In genomic region chrX:20320461-20321159, GRCh38 we compare ENCODE assay signal across 9 cellular contexts. TPM values are rescaled to one million over a fixed set of nuclear protein-coding genes. Genes with fewer than 3 reads are reported as not detected.
DNase-seq lines count a peak whose midpoint lies in the region; ATAC-seq, FAIRE-seq and TF ChIP-seq lines count a peak whose summit lies in the region.
"Had no signal": no experiment of that assay in that cellular context is flagged by ENCODE, and none has a peak within 500 bp of the region (broad histone marks: within the 10 kb centered on the region; RNA-seq: fewer than 3 reads in every experiment).

No MANE protein-coding gene starts in this region.

- WGBS in stomach, 5 donors = 11 to 43% (median 26%) methylated on average over 12 of the region's 12 CpGs

- peaks cover 64% of the 10 kb centered on the region for H3K9me3 Mint-ChIP-seq in nephron progenitor cell

- H3K4me3 ChIP-seq in brain microvascular endothelial cell (ENCODE audit: low read depth, low read length) (no peak overlapping the region), stomach (no peak overlapping the region)

- H3K36me3 ChIP-seq in brain microvascular endothelial cell (replicated peaks) = no peaks in the 10 kb centered on the region
- no peaks in the 10 kb centered on the region for H3K36me3 ChIP-seq in stomach

- H3K9me3 ChIP-seq in stomach = no peaks in the 10 kb centered on the region

- no peaks in the 10 kb centered on the region for H3K27me3 ChIP-seq in brain microvascular endothelial cell (replicated peaks)
- no peaks in the 10 kb centered on the region for H3K27me3 ChIP-seq in stomach

- peaks cover 0 to 9% (median 0%) of the 10 kb centered on the region in 4 donors for H3K4me1 ChIP-seq in stomach

- H3K4me1 Mint-ChIP-seq in nephron progenitor cell = peaks cover 46% of the 10 kb centered on the region
- H3K4me1 Mint-ChIP-seq: brain had no signal

- no peak overlapping the region for H3K4me3 Mint-ChIP-seq in nephron progenitor cell

- DNase-seq in DMS153 (lab: John Stamatoyannopoulos, UW) (peak; percentile 28), GM19239 (ENCODE audit: insufficient read length, low spot score) (peak; percentile 17), SKM-1 (lab: John Stamatoyannopoulos, UW; ENCODE audit: unreplicated experiment) (peak; percentile 17), nephron progenitor cell (no peak), brain microvascular endothelial cell (no peak), stomach (no peak), NCI-H146 (lab: John Stamatoyannopoulos, UW) (no peak)

- H3K27ac Mint-ChIP-seq in nephron progenitor cell = peak overlapping the region; percentile 88
- H3K27ac Mint-ChIP-seq: brain had no signal

- in situ Hi-C loops in brain microvascular endothelial cell (cut with HindIII; ENCODE audit: low pct_ligation_motif_present, low sequenced_read_pairs) = no loop called here

- H3K36me3 Mint-ChIP-seq in nephron progenitor cell (ENCODE audit: low read depth) = no peaks in the 10 kb centered on the region
- H3K36me3 Mint-ChIP-seq: brain had no signal

- intact Hi-C loops in stomach (cut with DNase I; ENCODE audit: low total_unique reads) = no loop called here

- TF ChIP-seq POLR2A in stomach (IDR thresholded peaks at IDR 0.05) = no peak

- TF ChIP-seq CTCF in nephron progenitor cell (IDR thresholded peaks at IDR 0.05) (no peak), brain microvascular endothelial cell (IDR thresholded peaks at IDR 0.05; ENCODE audit: low read depth, low read length, missing control alignments) (no peak), stomach (IDR thresholded peaks at IDR 0.05) (no peak)

- ATAC-seq in HG03103 (IDR thresholded peaks at IDR 0.05; ENCODE audit: low read depth, unreplicated experiment) = peak; percentile 96

- TF ChIP-seq EP300 in stomach (IDR thresholded peaks at IDR 0.05) = no peak

- FAIRE-seq in GM19239 (lab: Jason Lieb, UNC) = peak; percentile 96

- H3K27me3 Mint-ChIP-seq in nephron progenitor cell (ENCODE audit: low read depth, poor library complexity) = no peaks in the 10 kb centered on the region

- H3K27ac ChIP-seq in brain microvascular endothelial cell (no peak overlapping the region), stomach (no peak overlapping the region)

RNA-seq across cellular contexts. Expression of gene RPS6KA3, which starts 53.9 kb away (rescaled TPM):
- 10 to 100 TPM; 33.2 to 88.1 (median 65.6) TPM for total RNA-seq in stomach
- 10 to 100 TPM in 1 of 3 donors, 1 to 10 TPM in 2; 5.2 to 13.0 (median 7.2) TPM for polyA plus RNA-seq in stomach

Comparison
In these comparisons a context has a peak if more than half of its experiments do, and no peak if none do; other contexts are left out.
1. DNase-seq: peak in DMS153 (single experiment), GM19239 (single experiment) and SKM-1 (single experiment); none in nephron progenitor cell (single experiment), brain microvascular endothelial cell (single experiment), stomach (single experiment) and NCI-H146 (single experiment).